ENCODE assay signal across 1 cellular context in genomic region chr13:37319041-37319443, GRCh38.
TF ChIP-seq lines count a peak whose summit lies in the region.

No MANE protein-coding gene starts in this region.

TF ChIP-seq in SK-N-SH treated with all-trans-retinoic acid at 6 μM for 48 hours, 23 proteins besides CTCF, POLR2A, EP300 and RAD21 (continued from another document):
- TF ChIP-seq CREB5 (CRISPR knock-in tag; IDR thresholded peaks at IDR 0.05; ENCODE audit: low read depth), result no peak
- TF ChIP-seq ISL1 (CRISPR knock-in tag; IDR thresholded peaks at IDR 0.05), result no peak
- TF ChIP-seq TSHZ2 (CRISPR knock-in tag; IDR thresholded peaks at IDR 0.05), result no peak
- TF ChIP-seq, protein P1, sequence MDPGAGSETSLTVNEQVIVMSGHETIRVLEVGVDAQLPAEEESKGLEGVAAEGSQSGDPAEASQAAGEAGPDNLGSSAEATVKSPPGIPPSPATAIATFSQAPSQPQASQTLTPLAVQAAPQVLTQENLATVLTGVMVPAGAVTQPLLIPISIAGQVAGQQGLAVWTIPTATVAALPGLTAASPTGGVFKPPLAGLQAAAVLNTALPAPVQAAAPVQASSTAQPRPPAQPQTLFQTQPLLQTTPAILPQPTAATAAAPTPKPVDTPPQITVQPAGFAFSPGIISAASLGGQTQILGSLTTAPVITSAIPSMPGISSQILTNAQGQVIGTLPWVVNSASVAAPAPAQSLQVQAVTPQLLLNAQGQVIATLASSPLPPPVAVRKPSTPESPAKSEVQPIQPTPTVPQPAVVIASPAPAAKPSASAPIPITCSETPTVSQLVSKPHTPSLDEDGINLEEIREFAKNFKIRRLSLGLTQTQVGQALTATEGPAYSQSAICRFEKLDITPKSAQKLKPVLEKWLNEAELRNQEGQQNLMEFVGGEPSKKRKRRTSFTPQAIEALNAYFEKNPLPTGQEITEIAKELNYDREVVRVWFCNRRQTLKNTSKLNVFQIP (CRISPR knock-in tag; IDR thresholded peaks at IDR 0.05; ENCODE audit: borderline replicate concordance, low read depth), result no peak
- TF ChIP-seq BACH2 (CRISPR knock-in tag; IDR thresholded peaks at IDR 0.05; ENCODE audit: borderline replicate concordance), result no peak
- TF ChIP-seq ZC3H10 (CRISPR knock-in tag; IDR thresholded peaks at IDR 0.05), result no peak
- TF ChIP-seq ZNF70 (CRISPR knock-in tag; IDR thresholded peaks at IDR 0.05), result no peak
- TF ChIP-seq TCF4 (CRISPR knock-in tag; IDR thresholded peaks at IDR 0.05; ENCODE audit: borderline replicate concordance), result no peak
- TF ChIP-seq CSDC2 (CRISPR knock-in tag; IDR thresholded peaks at IDR 0.05), result no peak
- no peak for TF ChIP-seq PPARA (CRISPR knock-in tag; IDR thresholded peaks at IDR 0.05; ENCODE audit: borderline replicate concordance)
- TF ChIP-seq GLIS3 (CRISPR knock-in tag; IDR thresholded peaks at IDR 0.05), result no peak
- TF ChIP-seq CSRNP3 (CRISPR knock-in tag; IDR thresholded peaks at IDR 0.05), result no peak
- no peak for TF ChIP-seq ZNF8 (CRISPR knock-in tag; IDR thresholded peaks at IDR 0.05)
- TF ChIP-seq OSR1 (CRISPR knock-in tag; IDR thresholded peaks at IDR 0.05), result no peak
- no peak for TF ChIP-seq ZFP3 (CRISPR knock-in tag; IDR thresholded peaks at IDR 0.05)
- no peak for TF ChIP-seq RARB (CRISPR knock-in tag; IDR thresholded peaks at IDR 0.05)
